Comparison of ENCODE assay signal across 1 cellular context in the genomic region with DNA sequence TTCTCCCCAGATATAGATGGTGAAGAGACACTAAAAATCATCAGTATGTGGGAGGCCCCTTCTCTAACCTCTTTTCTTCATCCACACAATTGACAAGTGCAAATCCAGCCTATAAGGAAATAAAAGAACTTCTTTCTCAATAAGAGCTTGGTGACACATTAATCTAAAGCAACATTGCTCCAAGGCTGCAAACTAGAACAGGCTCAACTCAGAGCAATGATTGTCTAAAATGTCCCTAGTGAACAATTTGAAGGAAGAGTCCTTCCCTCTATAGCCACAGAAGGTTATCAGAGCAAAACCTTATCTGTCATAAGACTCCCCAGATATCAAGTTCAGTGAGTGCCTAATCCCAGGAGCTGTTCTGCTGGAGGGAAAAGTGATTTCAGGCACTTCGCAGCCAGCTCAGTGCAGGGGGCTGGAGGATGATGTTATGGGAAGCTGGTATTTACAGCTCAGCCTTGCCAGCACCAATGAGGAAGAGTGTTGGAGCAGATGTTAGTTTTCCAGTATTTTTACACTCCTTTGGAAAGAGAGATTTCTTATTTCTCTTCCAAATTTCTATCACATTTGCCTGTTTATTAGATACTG.
TF ChIP-seq lines count a peak whose summit lies in the region.

No MANE protein-coding gene starts in this region.

TF ChIP-seq in WTC11, 78 proteins besides CTCF, POLR2A, EP300 and RAD21 (continued from another document):
- TF ChIP-seq, protein P1, sequence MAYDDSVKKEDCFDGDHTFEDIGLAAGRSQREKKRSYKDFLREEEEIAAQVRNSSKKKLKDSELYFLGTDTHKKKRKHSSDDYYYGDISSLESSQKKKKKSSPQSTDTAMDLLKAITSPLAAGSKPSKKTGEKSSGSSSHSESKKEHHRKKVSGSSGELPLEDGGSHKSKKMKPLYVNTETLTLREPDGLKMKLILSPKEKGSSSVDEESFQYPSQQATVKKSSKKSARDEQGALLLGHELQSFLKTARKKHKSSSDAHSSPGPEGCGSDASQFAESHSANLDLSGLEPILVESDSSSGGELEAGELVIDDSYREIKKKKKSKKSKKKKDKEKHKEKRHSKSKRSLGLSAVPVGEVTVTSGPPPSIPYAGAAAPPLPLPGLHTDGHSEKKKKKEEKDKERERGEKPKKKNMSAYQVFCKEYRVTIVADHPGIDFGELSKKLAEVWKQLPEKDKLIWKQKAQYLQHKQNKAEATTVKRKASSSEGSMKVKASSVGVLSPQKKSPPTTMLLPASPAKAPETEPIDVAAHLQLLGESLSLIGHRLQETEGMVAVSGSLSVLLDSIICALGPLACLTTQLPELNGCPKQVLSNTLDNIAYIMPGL (CRISPR knock-in tag; IDR thresholded peaks at IDR 0.05): no peak
- TF ChIP-seq ZNF263 (CRISPR knock-in tag; IDR thresholded peaks at IDR 0.05; ENCODE audit: low read depth) (no peak), ETV6 (CRISPR knock-in tag; IDR thresholded peaks at IDR 0.05) (no peak)
